Comparison of ENCODE assay signal across 16 cellular contexts in the genomic region with DNA sequence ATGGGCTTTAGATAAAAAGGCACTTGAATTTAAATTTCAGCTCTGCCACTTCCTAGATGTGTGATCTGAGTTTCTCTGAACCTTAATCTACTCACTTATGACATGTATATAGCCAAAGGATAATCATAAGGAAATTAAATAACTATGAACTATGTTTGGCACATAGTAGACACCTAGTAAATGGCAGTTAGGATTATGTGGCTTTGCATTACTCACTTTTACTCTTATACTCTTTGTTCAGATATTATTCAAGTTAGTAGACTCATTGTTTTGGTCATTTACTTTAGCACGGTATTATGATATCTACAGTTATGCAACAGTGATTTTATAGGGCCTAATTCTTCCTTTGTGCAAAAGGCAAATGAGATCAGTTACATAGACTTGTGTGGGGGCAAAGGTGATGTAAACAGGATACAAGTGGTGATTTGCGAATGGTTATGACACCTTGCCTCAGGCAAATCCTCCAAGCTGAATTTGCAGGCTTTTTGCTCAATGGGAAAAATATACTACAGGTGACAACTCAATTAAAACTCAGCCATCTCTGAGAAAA.
"Had no signal": no experiment of that assay in that cellular context is flagged by ENCODE, and none has a peak within 500 bp of the region (broad histone marks: within the 10 kb centered on the region; RNA-seq: fewer than 3 reads in every experiment).

No MANE protein-coding gene starts in this region.

- H3K36me3 ChIP-seq: adrenal gland, esophagus muscularis mucosa, prostate gland, right lobe of liver, spleen, upper lobe of left lung, WERI-Rb-1 had no signal

- H3K27me3 ChIP-seq: adrenal gland, esophagus muscularis mucosa, hepatocyte, right lobe of liver, spleen, upper lobe of left lung had no signal

- H3K9me3 ChIP-seq: adrenal gland, esophagus muscularis mucosa, prostate gland, right lobe of liver, upper lobe of left lung had no signal

- H3K27ac ChIP-seq: adrenal gland, esophagus muscularis mucosa, hepatocyte, prostate gland, right lobe of liver, spleen, upper lobe of left lung, WERI-Rb-1 had no signal

- H3K4me1 ChIP-seq: adrenal gland, esophagus muscularis mucosa, prostate gland, right lobe of liver, spleen, upper lobe of left lung had no signal

- DNase-seq: activated CD4-positive, alpha-beta T cell treated with anti-CD3 and anti-CD28 coated beads, Interleukin-2, amount 50 U/mL, for 48 hours; activated effector memory CD4-positive, alpha-beta T cell treated with anti-CD3 and anti-CD28 coated beads, Interleukin-2, amount 50 U/mL, for 16 hours; activated T-cell treated with anti-CD3 and anti-CD28 coated beads, Interleukin-2, amount 50 U/mL, for 1 hour; adrenal gland; islet precursor cell; left ventricle myocardium superior; mesenchymal stem cell; nucleus accumbens; right lobe of liver; spleen; upper lobe of left lung; WERI-Rb-1 had no signal

- ATAC-seq: left ventricle myocardium superior; natural killer cell treated with Interleukin-12 subunit alpha and Interleukin-12 subunit beta and Interleukin-15 and Interleukin-18, amount 100 ng/mL, for 72 hours; right lobe of liver had no signal

- H3K4me3 ChIP-seq: adrenal gland, esophagus muscularis mucosa, hepatocyte, prostate gland, right lobe of liver, spleen, upper lobe of left lung had no signal
